Comparison of ENCODE assay signal across 24 cellular contexts in genomic region chr17:60471451-60471850, GRCh38. TPM values are rescaled to one million over a fixed set of nuclear protein-coding genes. Genes with fewer than 3 reads are reported as not detected.
DNase-seq lines count a peak whose midpoint lies in the region; ATAC-seq, FAIRE-seq and TF ChIP-seq lines count a peak whose summit lies in the region.
"Had no signal": no experiment of that assay in that cellular context is flagged by ENCODE, and none has a peak within 500 bp of the region (broad histone marks: within the 10 kb centered on the region; RNA-seq: fewer than 3 reads in every experiment).

No MANE protein-coding gene starts in this region.

- H3K4me3 Mint-ChIP-seq in CD4-positive, alpha-beta T cell: no peak overlapping the region
- H3K4me3 Mint-ChIP-seq in brain (no peak overlapping the region), nephron (no peak overlapping the region)
- H3K4me3 Mint-ChIP-seq: CD8-positive, alpha-beta memory T cell; GM23338 had no signal

- TF ChIP-seq EP300 in A549 (IDR thresholded peaks at IDR 0.05): no peak

- no peak overlapping the region for H3K4me3 ChIP-seq in A549
- no peak overlapping the region for H3K4me3 ChIP-seq in breast epithelium
- H3K4me3 ChIP-seq: GM23338, HAP-1 had no signal

- CTCF ChIA-PET in A549 (lab: Yijun Ruan, JAX): interaction anchor here (0.6 to 1.6 kb wide), 4 partner anchors 51 to 886 kb away, joined by 3 to 6 read pairs (median 3); no protein-coding TSS in a partner anchor
- CTCF ChIA-PET in CD4-positive, alpha-beta T cell (lab: Charles Lee): interaction anchor here (0.6 kb wide), 1 partner anchor 58 kb away, joined by 3 read pairs; no protein-coding TSS in a partner anchor

- TF ChIP-seq POLR2A in A549 (IDR thresholded peaks at IDR 0.05; ENCODE audit: low read length) (no peak), breast epithelium (IDR thresholded peaks at IDR 0.05) (no peak)

- H3K27ac ChIP-seq in A549 (no peak overlapping the region), breast epithelium (no peak overlapping the region)
- H3K27ac ChIP-seq in CD4-positive, alpha-beta T cell (ENCODE audit: low read depth, low read length): no peak overlapping the region

- POLR2A ChIA-PET in A549 (lab: Yijun Ruan, JAX): no interaction called here
- POLR2A ChIA-PET in CD4-positive, alpha-beta T cell (lab: Charles Lee): no interaction called here

- H3K9me3 ChIP-seq in A549 (peaks cover 9% of the 10 kb centered on the region; the same call in 1 of the 3 replicates), breast epithelium (no peaks in the 10 kb centered on the region)
- no peaks in the 10 kb centered on the region for H3K9me3 ChIP-seq in CD4-positive, alpha-beta T cell (ENCODE audit: control insufficient read depth, low read length)

- H3K27ac Mint-ChIP-seq in CD4-positive, alpha-beta T cell: peak overlapping the region; percentile 63
- H3K27ac Mint-ChIP-seq in brain (peak overlapping the region in 4 of 5 experiments; percentile 56 to 88 (median 73)), nephron (peak overlapping the region; percentile 87 to 89 (median 89))
- H3K27ac Mint-ChIP-seq: GM23338 had no signal

- FAIRE-seq in A549 (lab: Jason Lieb, UNC): peak; percentile 54
- FAIRE-seq: GM18507, HTR-8/SVneo had no signal

- TF ChIP-seq CTCF in A549 (IDR thresholded peaks at IDR 0.05) (no peak), brain (conservative IDR thresholded peaks at IDR 0.05) (no peak), nephron (IDR thresholded peaks at IDR 0.05; ENCODE audit: unreplicated experiment in 3 of 3) (no peak), breast epithelium (IDR thresholded peaks at IDR 0.05) (no peak)
- TF ChIP-seq CTCF in CD4-positive, alpha-beta T cell (IDR thresholded peaks at IDR 0.05): no peak

- 94% methylated on average over 4 of the region's 4 CpGs for WGBS in A549 (ENCODE audit: missing lambda C conversion rate)

- peaks cover 71% of the 10 kb centered on the region for H3K36me3 Mint-ChIP-seq in CD4-positive, alpha-beta T cell (ENCODE audit: low read depth)
- H3K36me3 Mint-ChIP-seq in brain: peaks cover 81% of the 10 kb centered on the region
- peaks cover 63% of the 10 kb centered on the region for H3K36me3 Mint-ChIP-seq in nephron (ENCODE audit: low read depth)

- H3K27me3 ChIP-seq in CD4-positive, alpha-beta T cell (ENCODE audit: control insufficient read depth, insufficient read depth, low read length): no peaks in the 10 kb centered on the region
- H3K27me3 ChIP-seq in breast epithelium: no peaks in the 10 kb centered on the region

- intact Hi-C loops in CD4-positive, alpha-beta T cell (cut with DNase I, micrococcal nuclease): no loop called here
- intact Hi-C loops in breast epithelium (cut with DNase I; ENCODE audit: low total_unique reads): no loop called here

- DNase-seq in A549 (ENCODE audit: low read depth in 1 of 2, low spot score in 1 of 2): no peak
- no peak for DNase-seq in CD4-positive, alpha-beta T cell
- DNase-seq in KG1 (lab: John Stamatoyannopoulos, UW): no peak
- DNase-seq in breast epithelium (ENCODE audit: low spot score in 2 of 2): no peak
- DNase-seq: C1 segment of cervical spinal cord; CD8-positive, alpha-beta memory T cell; NCI-H1048; NCI-H1417; NCI-H1694; NCI-H2029 treated with DMSO at 0.1 percent for 48 hours; NCI-H446 treated with DMSO at 0.1 percent for 48 hours; NCI-H526 treated with DMSO at 0.1 percent for 48 hours; SHP77 had no signal

- H3K4me1 ChIP-seq in A549 (peaks cover 24% of the 10 kb centered on the region), breast epithelium (no peaks in the 10 kb centered on the region)

- peaks cover 10% of the 10 kb centered on the region for H3K4me1 Mint-ChIP-seq in CD4-positive, alpha-beta T cell (ENCODE audit: low read depth)
- peaks cover 34% of the 10 kb centered on the region for H3K4me1 Mint-ChIP-seq in brain
- H3K4me1 Mint-ChIP-seq in nephron: peaks cover 23% of the 10 kb centered on the region
- H3K4me1 Mint-ChIP-seq: GM23338 had no signal

- no peak for ATAC-seq in A549
- no peak for ATAC-seq in CD4-positive, alpha-beta T cell (ENCODE audit: poor library complexity)
- ATAC-seq in GM21360 (IDR thresholded peaks at IDR 0.05; ENCODE audit: unreplicated experiment): no peak
- ATAC-seq: GM23338, Panc1 had no signal

- H3K36me3 ChIP-seq in breast epithelium: no peaks in the 10 kb centered on the region

- H3K4me2 ChIP-seq in A549: no peak overlapping the region
- H3K4me2 ChIP-seq: GM23338, KMS-11 had no signal

- no peaks in the 10 kb centered on the region for H3K9me3 Mint-ChIP-seq in CD4-positive, alpha-beta T cell
- H3K9me3 Mint-ChIP-seq in brain (peaks cover 4 to 21% (median 11%) of the 10 kb centered on the region in 5 experiments), nephron (peaks cover 11% of the 10 kb centered on the region)
- H3K9me3 Mint-ChIP-seq: CD8-positive, alpha-beta memory T cell; GM23338 had no signal

- no peaks in the 10 kb centered on the region for H3K27me3 Mint-ChIP-seq in CD4-positive, alpha-beta T cell
- H3K27me3 Mint-ChIP-seq in brain (peaks cover 3% of the 10 kb centered on the region), nephron (ENCODE audit: low read depth) (no peaks in the 10 kb centered on the region)
- H3K27me3 Mint-ChIP-seq: CD8-positive, alpha-beta memory T cell had no signal

- TF ChIP-seq RAD21 in A549 (conservative IDR thresholded peaks at IDR 0.05 in 1 of 2, IDR thresholded peaks at IDR 0.05 in 1 of 2): no peak

TF ChIP-seq in A549, 52 proteins besides CTCF, POLR2A, EP300 and RAD21:
- no peak for TF ChIP-seq BCL3 (IDR thresholded peaks at IDR 0.05)

RNA-seq across cellular contexts. Expression of gene CHCT1, which starts 49.2 kb away (rescaled TPM):
- polyA plus RNA-seq in A549 (2011; rRNA removed): 0.10 and 0.26 TPM in 2 replicates
- 0.04 TPM in 1 of 2 replicates, not detected in the other for polyA plus RNA-seq in A549 (2012; cell fraction: cytosol; rRNA removed)
- not detected in 2 replicates for polyA plus RNA-seq in A549 (2012; cell fraction: nucleus; rRNA removed)
- 0.10 TPM in 1 of 3 replicates, not detected in the others for polyA plus RNA-seq in A549 (2017; fragmentation: RNase III; extraction: RNeasy Plus Mini Kit Qiagen cat#74134 plus additional on column Dnase treatment)
- polyA minus RNA-seq in A549 (2011; rRNA and poly(A)+ RNA removed): not detected in 2 replicates
- not detected for total RNA-seq in CD4-positive, alpha-beta T cell
- polyA plus RNA-seq in brain (ENCODE audit: insufficient read depth, low read depth, low replicate concordance): not detected
- total RNA-seq in breast epithelium: under 1 TPM in 1 of 3 donors, not detected in 2; 0.32 TPM
- total RNA-seq: GM23338, OCI-LY7, SK-MEL-5 had no signal
- polyA plus RNA-seq: CD8-positive, alpha-beta memory T cell had no signal

RNA-seq across cellular contexts. Expression of gene APPBP2, which starts 54.6 kb away (rescaled TPM):
- polyA plus RNA-seq in A549 (2011; rRNA removed) (22.5 and 31.6 TPM in 2 replicates), A549 (2017; fragmentation: RNase III; extraction: RNeasy Plus Mini Kit Qiagen cat#74134 plus additional on column Dnase treatment) (32.1 to 35.2 TPM (median 34.0 TPM) in 3 replicates), brain (ENCODE audit: insufficient read depth, low read depth, low replicate concordance) (10.7 TPM)
- polyA plus RNA-seq in A549 (2012; cell fraction: cytosol; rRNA removed): 3.4 and 4.2 TPM in 2 replicates
- 2.4 and 3.5 TPM in 2 replicates for polyA plus RNA-seq in A549 (2012; cell fraction: nucleus; rRNA removed)
- 32.6 and 41.5 TPM in 2 replicates for polyA minus RNA-seq in A549 (2011; rRNA and poly(A)+ RNA removed)
- total RNA-seq in CD4-positive, alpha-beta T cell: 10 to 100 TPM; 18.5 to 18.7 TPM
- 10 to 100 TPM; 26.6 to 41.9 (median 30.2) TPM for total RNA-seq in breast epithelium
